8 cellular contexts compared by ENCODE assay signal in the genomic region with DNA sequence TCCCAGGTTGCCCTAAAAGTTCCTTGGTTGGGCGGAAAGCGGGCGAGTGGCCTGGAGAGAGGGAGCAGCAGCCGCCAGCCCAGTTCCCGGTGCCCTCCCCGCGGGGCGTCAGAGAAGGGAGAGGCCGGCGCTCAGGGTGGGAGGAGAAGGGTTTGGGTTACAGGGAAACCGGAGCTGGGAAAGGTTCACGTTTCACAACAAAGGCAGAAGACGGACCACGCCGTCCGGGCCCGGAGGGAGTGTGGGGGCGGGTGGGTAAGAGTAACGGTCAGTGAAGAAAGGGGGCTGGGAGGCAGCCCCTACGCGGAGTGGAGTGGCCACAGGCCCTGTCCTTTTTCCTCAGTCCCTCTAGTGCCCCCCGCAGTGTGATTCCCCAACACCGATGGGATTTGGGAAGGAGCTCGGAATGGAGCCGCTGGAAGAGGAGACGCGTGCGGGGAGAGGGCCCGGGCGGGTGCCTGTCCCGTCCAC. TPM values are rescaled to one million over a fixed set of nuclear protein-coding genes. Genes with fewer than 3 reads are reported as not detected.
A peak's percentile ranks its signal among the peaks of the same experiment; 100 is the strongest.
DNase-seq lines count a peak whose midpoint lies in the region; ATAC-seq, FAIRE-seq and TF ChIP-seq lines count a peak whose summit lies in the region.

No MANE protein-coding gene starts in this region.

- H3K4me3 ChIP-seq in endothelial cell of umbilical vein (replicated peaks in 1 of 3; ENCODE audit: insufficient read depth in 1 of 3, low read depth in 1 of 3, low read length in 3 of 3) (peak overlapping the region; percentile 61 to 92 (median 82)), mucosa of stomach (ENCODE audit: low read length) (peak overlapping the region; percentile 56)

- DNase-seq in activated CD8-positive, alpha-beta T cell treated with anti-CD3 and anti-CD28 coated beads, Interleukin-2, amount 10 ng/mL, durations not matched to agents 7 days and 5 days = no peak
- DNase-seq in activated CD8-positive, alpha-beta T cell treated with anti-CD3 and anti-CD28 coated beads for 36 hours = no peak
- DNase-seq in RKO (ENCODE audit: low spot score) (peak; percentile 85), endothelial cell of umbilical vein (ENCODE audit: low read depth, low spot score) (peak; percentile 70), NCI-H1694 treated with DMSO at 0.1 percent for 48 hours (lab: John Stamatoyannopoulos, UW) (no peak)

- H3K27me3 Mint-ChIP-seq in activated CD8-positive, alpha-beta T cell treated with anti-CD3 and anti-CD28 coated beads, Interleukin-2, amount 10 ng/mL, durations not matched to agents 7 days and 5 days (ENCODE audit: low read depth) = peaks cover 21% of the 10 kb centered on the region
- peaks cover 22% of the 10 kb centered on the region for H3K27me3 Mint-ChIP-seq in activated CD8-positive, alpha-beta T cell treated with anti-CD3 and anti-CD28 coated beads for 36 hours

- H3K4me2 ChIP-seq in endothelial cell of umbilical vein (ENCODE audit: insufficient read depth, low read length) = peak overlapping the region; percentile 66

- dilution Hi-C loops in endothelial cell of umbilical vein (cut with MboI; ENCODE audit: extremely low pct_ligation_motif_present, low sequenced_read_pairs) = no loop called here

- H3K9me3 ChIP-seq in endothelial cell of umbilical vein (replicated peaks; ENCODE audit: control insufficient read depth, insufficient read depth, low read length) (no peaks in the 10 kb centered on the region), mucosa of stomach (ENCODE audit: control insufficient read depth, low read length) (no peaks in the 10 kb centered on the region)

- H3K27ac ChIP-seq in endothelial cell of umbilical vein (ENCODE audit: insufficient read depth, low read depth, low read length) = peak overlapping the region; percentile 40

- no peak for TF ChIP-seq POLR2A in endothelial cell of umbilical vein (IDR thresholded peaks at IDR 0.05; ENCODE audit: low read depth, low read length)

- H2AFZ ChIP-seq in endothelial cell of umbilical vein (ENCODE audit: low read depth, low read length) = peak overlapping the region; percentile 59

- ATAC-seq in activated CD8-positive, alpha-beta T cell treated with anti-CD3 and anti-CD28 coated beads, Interleukin-2, amount 10 ng/mL, durations not matched to agents 7 days and 5 days = no peak
- ATAC-seq in activated CD8-positive, alpha-beta T cell treated with anti-CD3 and anti-CD28 coated beads for 36 hours = no peak
- no peak for ATAC-seq in GM21367 (IDR thresholded peaks at IDR 0.05; ENCODE audit: unreplicated experiment)
- ATAC-seq in HG02973 (IDR thresholded peaks at IDR 0.05; ENCODE audit: unreplicated experiment) = no peak

- H3K4me1 Mint-ChIP-seq in activated CD8-positive, alpha-beta T cell treated with anti-CD3 and anti-CD28 coated beads, Interleukin-2, amount 10 ng/mL, durations not matched to agents 7 days and 5 days (ENCODE audit: low read depth) = peaks cover 23% of the 10 kb centered on the region
- peaks cover 12% of the 10 kb centered on the region for H3K4me1 Mint-ChIP-seq in activated CD8-positive, alpha-beta T cell treated with anti-CD3 and anti-CD28 coated beads for 36 hours (ENCODE audit: low read depth)

- H3K36me3 Mint-ChIP-seq in activated CD8-positive, alpha-beta T cell treated with anti-CD3 and anti-CD28 coated beads, Interleukin-2, amount 10 ng/mL, durations not matched to agents 7 days and 5 days (ENCODE audit: low read depth) = no peaks in the 10 kb centered on the region
- H3K36me3 Mint-ChIP-seq in activated CD8-positive, alpha-beta T cell treated with anti-CD3 and anti-CD28 coated beads for 36 hours (ENCODE audit: low read depth) = no peaks in the 10 kb centered on the region

- H3K4me1 ChIP-seq in endothelial cell of umbilical vein (ENCODE audit: control insufficient read depth, extremely low read depth, insufficient read depth, low read length) (peaks cover 14% of the 10 kb centered on the region), mucosa of stomach (ENCODE audit: control insufficient read depth, insufficient read depth, low read length) (peaks cover 37% of the 10 kb centered on the region)

- BruUV-seq in endothelial cell of umbilical vein (replicated peaks; lab: Mats Ljungman, UMichigan) = no TSS peak

- H3K36me3 ChIP-seq in endothelial cell of umbilical vein (ENCODE audit: control insufficient read depth in 2 of 2, extremely low read depth in 1 of 2, insufficient read depth in 2 of 2, low read length in 2 of 2) = peaks cover 0 to 3% of the 10 kb centered on the region in 2 experiments
- no peaks in the 10 kb centered on the region for H3K36me3 ChIP-seq in mucosa of stomach (ENCODE audit: control insufficient read depth, insufficient read depth, low read length)

- H3K9me3 Mint-ChIP-seq in activated CD8-positive, alpha-beta T cell treated with anti-CD3 and anti-CD28 coated beads, Interleukin-2, amount 10 ng/mL, durations not matched to agents 7 days and 5 days (ENCODE audit: insufficient read depth) = no peaks in the 10 kb centered on the region
- H3K9me3 Mint-ChIP-seq in activated CD8-positive, alpha-beta T cell treated with anti-CD3 and anti-CD28 coated beads for 36 hours = no peaks in the 10 kb centered on the region

- peaks cover 2% of the 10 kb centered on the region for H3K79me2 ChIP-seq in endothelial cell of umbilical vein (ENCODE audit: control insufficient read depth, insufficient read depth, low read length)

- peak; percentile 84 for FAIRE-seq in endothelial cell of umbilical vein (lab: Jason Lieb, UNC)

- no peaks in the 10 kb centered on the region for H4K20me1 ChIP-seq in endothelial cell of umbilical vein (replicated peaks; ENCODE audit: control insufficient read depth, extremely low read depth, insufficient read depth, low read length)

- POLR2A ChIA-PET in activated CD8-positive, alpha-beta T cell treated with anti-CD3 and anti-CD28 coated beads, Interleukin-2, amount 10 ng/mL, durations not matched to agents 7 days and 5 days (lab: Charles Lee) = no interaction called here
- POLR2A ChIA-PET in activated CD8-positive, alpha-beta T cell treated with anti-CD3 and anti-CD28 coated beads for 36 hours (lab: Charles Lee) = interaction anchor here (0.6 to 4.2 kb wide), 7 partner anchors 12 to 119 kb away, joined by 3 to 27 read pairs (median 7); a partner anchor contains a TSS
- POLR2A ChIA-PET in endothelial cell of umbilical vein (lab: Charles Lee) = interaction anchor here (1.4 to 2.4 kb wide), 2 partner anchors 50 to 75 kb away, joined by 4 to 24 read pairs; a partner anchor contains a TSS

- peak overlapping the region; percentile 65 for H3K9ac ChIP-seq in endothelial cell of umbilical vein (replicated peaks; ENCODE audit: extremely low read depth, insufficient read depth, low read length)
- peak overlapping the region; percentile 68 for H3K9ac ChIP-seq in mucosa of stomach (ENCODE audit: low read length)

- TF ChIP-seq CTCF in activated CD8-positive, alpha-beta T cell treated with anti-CD3 and anti-CD28 coated beads for 36 hours (IDR thresholded peaks at IDR 0.05) = no peak
- no peak for TF ChIP-seq CTCF in endothelial cell of umbilical vein (IDR thresholded peaks at IDR 0.05; ENCODE audit: extremely low read depth in 1 of 2, insufficient read depth in 1 of 2, low read depth in 1 of 2, low read length in 2 of 2)

- intact Hi-C loops in activated CD8-positive, alpha-beta T cell treated with anti-CD3 and anti-CD28 coated beads for 36 hours (cut with micrococcal nuclease) = no loop called here
- intact Hi-C loops in endothelial cell of umbilical vein (cut with micrococcal nuclease) = loop anchor here (1.0 kb wide), 1 partner anchor 74 kb away; no protein-coding TSS in a partner anchor

- CTCF ChIA-PET in activated CD8-positive, alpha-beta T cell treated with anti-CD3 and anti-CD28 coated beads, Interleukin-2, amount 10 ng/mL, durations not matched to agents 7 days and 5 days (lab: Charles Lee) = interaction anchor here (1.6 to 9.4 kb wide), 5 partner anchors 11 to 75 kb away, joined by 4 to 238 read pairs (median 40); a partner anchor contains a TSS
- CTCF ChIA-PET in activated CD8-positive, alpha-beta T cell treated with anti-CD3 and anti-CD28 coated beads for 36 hours (lab: Charles Lee) = interaction anchor here (1.0 to 5.1 kb wide), 4 partner anchors 9 to 49 kb away, joined by 4 to 52 read pairs (median 18); a partner anchor contains a TSS
- CTCF ChIA-PET in endothelial cell of umbilical vein (lab: Charles Lee) = interaction anchor here (1.0 to 6.7 kb wide), 7 partner anchors 9 to 74 kb away, joined by 4 to 125 read pairs (median 10); a partner anchor contains a TSS

- H3K27ac Mint-ChIP-seq in activated CD8-positive, alpha-beta T cell treated with anti-CD3 and anti-CD28 coated beads, Interleukin-2, amount 10 ng/mL, durations not matched to agents 7 days and 5 days = no peak overlapping the region
- no peak overlapping the region for H3K27ac Mint-ChIP-seq in activated CD8-positive, alpha-beta T cell treated with anti-CD3 and anti-CD28 coated beads for 36 hours

- no peaks in the 10 kb centered on the region for H3K27me3 ChIP-seq in endothelial cell of umbilical vein (ENCODE audit: control insufficient read depth in 2 of 2, insufficient read depth in 2 of 2, low read length in 2 of 2)
- peaks cover 23% of the 10 kb centered on the region for H3K27me3 ChIP-seq in mucosa of stomach (ENCODE audit: control insufficient read depth, insufficient read depth, low read length)

- H3K9me1 ChIP-seq in endothelial cell of umbilical vein (replicated peaks; ENCODE audit: control insufficient read depth, extremely low read depth, insufficient read depth, low read length) = no peaks in the 10 kb centered on the region

- H3K4me3 Mint-ChIP-seq in activated CD8-positive, alpha-beta T cell treated with anti-CD3 and anti-CD28 coated beads, Interleukin-2, amount 10 ng/mL, durations not matched to agents 7 days and 5 days = peak overlapping the region; percentile 25
- no peak overlapping the region for H3K4me3 Mint-ChIP-seq in activated CD8-positive, alpha-beta T cell treated with anti-CD3 and anti-CD28 coated beads for 36 hours

RNA-seq across cellular contexts. Expression of a gene that starts 1.6 kb away (rescaled TPM):
- under 1 TPM; 0.53 to 0.89 TPM for total RNA-seq in activated CD8-positive, alpha-beta T cell treated with anti-CD3 and anti-CD28 coated beads, Interleukin-2, amount 10 ng/mL, durations not matched to agents 7 days and 5 days
- 1 to 10 TPM in 1 of 2 experiments, under 1 TPM in 1; 0.97 to 1.5 TPM for total RNA-seq in activated CD8-positive, alpha-beta T cell treated with anti-CD3 and anti-CD28 coated beads for 36 hours
- total RNA-seq in endothelial cell of umbilical vein = 15.2 and 16.7 TPM in 2 replicates
- 13.1 and 15.3 TPM in 2 replicates for polyA plus RNA-seq in endothelial cell of umbilical vein
- polyA plus RNA-seq in endothelial cell of umbilical vein (2011; cell fraction: cytosol; rRNA removed) = 7.2 and 10.7 TPM in 2 replicates
- polyA plus RNA-seq in endothelial cell of umbilical vein (2011; cell fraction: nucleus; rRNA removed) = 13.6 and 19.0 TPM in 2 replicates
- 3.9 and 7.4 TPM in 2 replicates for polyA plus RNA-seq in endothelial cell of umbilical vein (2012)
- polyA minus RNA-seq in endothelial cell of umbilical vein = 3.8 TPM in 2 replicates
- 11.5 TPM for polyA minus RNA-seq in endothelial cell of umbilical vein (2011; cell fraction: cytosol; rRNA and poly(A)+ RNA removed)
- polyA minus RNA-seq in endothelial cell of umbilical vein (2011; cell fraction: nucleus; rRNA and poly(A)+ RNA removed) = 3.2 and 8.1 TPM in 2 replicates

RNA-seq across cellular contexts. Expression of a gene that starts 14.8 kb away (rescaled TPM):
- total RNA-seq in activated CD8-positive, alpha-beta T cell treated with anti-CD3 and anti-CD28 coated beads, Interleukin-2, amount 10 ng/mL, durations not matched to agents 7 days and 5 days = 10 to 100 TPM in 1 of 2 experiments, 1 to 10 TPM in 1; 9.9 to 14.4 TPM
- total RNA-seq in activated CD8-positive, alpha-beta T cell treated with anti-CD3 and anti-CD28 coated beads for 36 hours = 1 to 10 TPM; 5.8 to 8.0 TPM
- 70.4 and 73.3 TPM in 2 replicates for total RNA-seq in endothelial cell of umbilical vein
- polyA plus RNA-seq in endothelial cell of umbilical vein = 36.6 and 45.2 TPM in 2 replicates
- polyA plus RNA-seq in endothelial cell of umbilical vein (2011; cell fraction: cytosol; rRNA removed) = 10.7 and 14.2 TPM in 2 replicates
- polyA plus RNA-seq in endothelial cell of umbilical vein (2011; cell fraction: nucleus; rRNA removed) = 317 and 347 TPM in 2 replicates
- polyA plus RNA-seq in endothelial cell of umbilical vein (2012) = 25.6 and 34.3 TPM in 2 replicates
- 21.2 and 24.7 TPM in 2 replicates for polyA minus RNA-seq in endothelial cell of umbilical vein
- polyA minus RNA-seq in endothelial cell of umbilical vein (2011; cell fraction: cytosol; rRNA and poly(A)+ RNA removed) = 11.9 TPM
- 37.9 and 61.8 TPM in 2 replicates for polyA minus RNA-seq in endothelial cell of umbilical vein (2011; cell fraction: nucleus; rRNA and poly(A)+ RNA removed)

RNA-seq across cellular contexts. Expression of a gene that starts 25.2 kb away (rescaled TPM):
- total RNA-seq in activated CD8-positive, alpha-beta T cell treated with anti-CD3 and anti-CD28 coated beads, Interleukin-2, amount 10 ng/mL, durations not matched to agents 7 days and 5 days = 10 to 100 TPM; 20.6 TPM
- total RNA-seq in activated CD8-positive, alpha-beta T cell treated with anti-CD3 and anti-CD28 coated beads for 36 hours = 10 to 100 TPM; 23.5 to 26.0 TPM
- 81.1 and 81.6 TPM in 2 replicates for total RNA-seq in endothelial cell of umbilical vein
- 36.9 and 45.5 TPM in 2 replicates for polyA plus RNA-seq in endothelial cell of umbilical vein
- polyA plus RNA-seq in endothelial cell of umbilical vein (2011; cell fraction: cytosol; rRNA removed) = 15.9 and 21.2 TPM in 2 replicates
- 153 and 171 TPM in 2 replicates for polyA plus RNA-seq in endothelial cell of umbilical vein (2011; cell fraction: nucleus; rRNA removed)
- polyA plus RNA-seq in endothelial cell of umbilical vein (2012) = 30.8 and 40.4 TPM in 2 replicates
- polyA minus RNA-seq in endothelial cell of umbilical vein = 45.7 and 47.2 TPM in 2 replicates
- 17.7 TPM for polyA minus RNA-seq in endothelial cell of umbilical vein (2011; cell fraction: cytosol; rRNA and poly(A)+ RNA removed)
- 65.0 and 102 TPM in 2 replicates for polyA minus RNA-seq in endothelial cell of umbilical vein (2011; cell fraction: nucleus; rRNA and poly(A)+ RNA removed)

RNA-seq across cellular contexts. Expression of a gene that starts 34.2 kb away (rescaled TPM):
- not detected for total RNA-seq in activated CD8-positive, alpha-beta T cell treated with anti-CD3 and anti-CD28 coated beads, Interleukin-2, amount 10 ng/mL, durations not matched to agents 7 days and 5 days
- total RNA-seq in activated CD8-positive, alpha-beta T cell treated with anti-CD3 and anti-CD28 coated beads for 36 hours = not detected
- not detected in 2 replicates for total RNA-seq in endothelial cell of umbilical vein
- polyA plus RNA-seq in endothelial cell of umbilical vein = not detected in 2 replicates
- not detected in 2 replicates for polyA plus RNA-seq in endothelial cell of umbilical vein (2011; cell fraction: cytosol; rRNA removed)
- polyA plus RNA-seq in endothelial cell of umbilical vein (2011; cell fraction: nucleus; rRNA removed) = not detected in 2 replicates
- not detected in 2 replicates for polyA plus RNA-seq in endothelial cell of umbilical vein (2012)
- polyA minus RNA-seq in endothelial cell of umbilical vein = not detected in 2 replicates
- not detected for polyA minus RNA-seq in endothelial cell of umbilical vein (2011; cell fraction: cytosol; rRNA and poly(A)+ RNA removed)
- not detected in 2 replicates for polyA minus RNA-seq in endothelial cell of umbilical vein (2011; cell fraction: nucleus; rRNA and poly(A)+ RNA removed)

RNA-seq across cellular contexts. Expression of a gene that starts 36.7 kb away (rescaled TPM):
- total RNA-seq in activated CD8-positive, alpha-beta T cell treated with anti-CD3 and anti-CD28 coated beads, Interleukin-2, amount 10 ng/mL, durations not matched to agents 7 days and 5 days = 10 to 100 TPM; 32.6 to 33.9 TPM
- 10 to 100 TPM; 28.6 to 34.7 TPM for total RNA-seq in activated CD8-positive, alpha-beta T cell treated with anti-CD3 and anti-CD28 coated beads for 36 hours
- total RNA-seq in endothelial cell of umbilical vein = 18.3 and 21.2 TPM in 2 replicates
- polyA plus RNA-seq in endothelial cell of umbilical vein = 7.7 and 7.8 TPM in 2 replicates
- polyA plus RNA-seq in endothelial cell of umbilical vein (2011; cell fraction: cytosol; rRNA removed) = 2.8 and 4.9 TPM in 2 replicates
- polyA plus RNA-seq in endothelial cell of umbilical vein (2011; cell fraction: nucleus; rRNA removed) = 16.6 and 19.7 TPM in 2 replicates
- 5.8 and 6.7 TPM in 2 replicates for polyA plus RNA-seq in endothelial cell of umbilical vein (2012)
- polyA minus RNA-seq in endothelial cell of umbilical vein = 3.1 and 6.1 TPM in 2 replicates
- 9.2 TPM for polyA minus RNA-seq in endothelial cell of umbilical vein (2011; cell fraction: cytosol; rRNA and poly(A)+ RNA removed)
- polyA minus RNA-seq in endothelial cell of umbilical vein (2011; cell fraction: nucleus; rRNA and poly(A)+ RNA removed) = 8.7 and 11.6 TPM in 2 replicates

Comparison
In these comparisons a context has a peak if more than half of its experiments do, and no peak if none do; other contexts are left out.
1. DNase-seq: peak in RKO (single experiment) and endothelial cell of umbilical vein (single experiment); none in activated CD8-positive, alpha-beta T cell treated with anti-CD3 and anti-CD28 coated beads, Interleukin-2, amount 10 ng/mL, durations not matched to agents 7 days and 5 days (single experiment), activated CD8-positive, alpha-beta T cell treated with anti-CD3 and anti-CD28 coated beads for 36 hours (single experiment) and NCI-H1694 treated with DMSO at 0.1 percent for 48 hours (single experiment).